Comparison of ENCODE assay signal across 13 cellular contexts in the genomic region with DNA sequence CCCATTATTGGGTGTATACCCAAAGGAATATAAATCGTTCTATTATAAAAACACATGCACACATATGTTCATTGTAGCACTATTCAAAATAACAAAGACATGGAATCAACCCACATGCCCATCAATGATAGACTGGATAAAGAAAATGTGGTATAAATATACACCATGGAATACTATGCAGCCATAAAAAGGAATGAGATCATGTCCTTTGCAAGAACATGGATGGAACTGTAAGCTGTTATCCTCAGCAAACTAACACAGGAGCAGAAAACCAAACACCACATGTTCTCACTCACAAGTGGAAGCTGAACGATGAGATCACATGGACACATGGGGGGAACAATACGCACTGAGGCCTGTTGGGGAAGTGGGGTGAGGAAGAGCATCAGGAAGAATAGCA. TPM values are rescaled to one million over a fixed set of nuclear protein-coding genes. Genes with fewer than 3 reads are reported as not detected.
"Had no signal": no experiment of that assay in that cellular context is flagged by ENCODE, and none has a peak within 500 bp of the region (broad histone marks: within the 10 kb centered on the region; RNA-seq: fewer than 3 reads in every experiment).

No MANE protein-coding gene starts in this region.

RNA-seq across cellular contexts. Expression of gene IFNG, which starts 15.2 kb away (rescaled TPM):
- total RNA-seq: breast epithelium, endodermal cell, esophagus squamous epithelium, gastrocnemius medialis, left ventricle myocardium inferior, lung microvascular endothelial cell, neural crest cell, occipital lobe, skeletal muscle tissue, testis, uterus had no signal

RNA-seq across cellular contexts. Expression of gene IL26, which starts 50.8 kb away (rescaled TPM):
- total RNA-seq: breast epithelium, colonic mucosa, endodermal cell, gastrocnemius medialis, left ventricle myocardium inferior, lung microvascular endothelial cell, neural crest cell, occipital lobe, skeletal muscle tissue, testis, uterus, WTC11 had no signal
